Comparison of ENCODE assay signal across 30 cellular contexts in genomic region chr17:74218436-74218835, GRCh38. TPM values are rescaled to one million over a fixed set of nuclear protein-coding genes. Genes with fewer than 3 reads are reported as not detected.
"Had no signal": no experiment of that assay in that cellular context is flagged by ENCODE, and none has a peak within 500 bp of the region (broad histone marks: within the 10 kb centered on the region; RNA-seq: fewer than 3 reads in every experiment).

No MANE protein-coding gene starts in this region.

- DNase-seq: activated CD4-positive, alpha-beta T cell treated with anti-CD3 and anti-CD28 coated beads for 48 hours; activated CD4-positive, alpha-beta T cell treated with anti-CD3 and anti-CD28 coated beads, Interleukin-2, amount 50 U/mL, for 48 hours; activated CD4-positive, CD25-positive, alpha-beta regulatory T cell treated with anti-CD3 and anti-CD28 coated beads, Interleukin-2, amount 50 U/mL, for 72 hours; activated CD8-positive, alpha-beta memory T cell treated with anti-CD3 and anti-CD28 coated beads, Interleukin-2, amount 10 ng/mL, durations not matched to agents 7 days and 5 days; activated effector memory CD4-positive, alpha-beta T cell treated with anti-CD3 and anti-CD28 coated beads, Interleukin-2, amount 50 U/mL, for 16 hours; activated naive CD4-positive, alpha-beta T cell treated with Interleukin-2 at 50 U/mL for 16 hours; activated T-cell treated with anti-CD3 and anti-CD28 coated beads, Interleukin-2, amount 50 U/mL, for 24 hours; caudate nucleus; KG1; NCI-H1092 treated with DMSO at 0.1 percent for 48 hours; NCI-H1417 treated with DMSO at 0.1 percent for 48 hours; NCI-H1694; NCI-H2029; NCI-H2107; NCI-H2171 treated with DMSO at 0.1 percent for 48 hours; NCI-H226; NCI-H526; NCI-H774; OCI-M1; Right ventricle myocardium superior; RPMI8226; T-helper 17 cell; T-helper 9 cell had no signal

- H3K36me3 ChIP-seq: breast epithelium, SJSA1 had no signal

- H3K4me3 ChIP-seq: breast epithelium, SJSA1 had no signal

- H3K4me1 ChIP-seq: breast epithelium had no signal

- H3K9me3 ChIP-seq: breast epithelium, SJSA1 had no signal

- H3K27me3 ChIP-seq: breast epithelium had no signal

- H3K27ac ChIP-seq: breast epithelium, SJSA1 had no signal

RNA-seq across cellular contexts. Expression of gene DNAI2, which starts 55.6 kb away (rescaled TPM):
- total RNA-seq: breast epithelium, LHCN-M2, M059J, NCI-H460, Right ventricle myocardium superior, SJSA1 had no signal
- polyA plus RNA-seq: adipose tissue, IgD-negative memory B cell had no signal
